Comparison of ENCODE assay signal across 23 cellular contexts in the genomic region with DNA sequence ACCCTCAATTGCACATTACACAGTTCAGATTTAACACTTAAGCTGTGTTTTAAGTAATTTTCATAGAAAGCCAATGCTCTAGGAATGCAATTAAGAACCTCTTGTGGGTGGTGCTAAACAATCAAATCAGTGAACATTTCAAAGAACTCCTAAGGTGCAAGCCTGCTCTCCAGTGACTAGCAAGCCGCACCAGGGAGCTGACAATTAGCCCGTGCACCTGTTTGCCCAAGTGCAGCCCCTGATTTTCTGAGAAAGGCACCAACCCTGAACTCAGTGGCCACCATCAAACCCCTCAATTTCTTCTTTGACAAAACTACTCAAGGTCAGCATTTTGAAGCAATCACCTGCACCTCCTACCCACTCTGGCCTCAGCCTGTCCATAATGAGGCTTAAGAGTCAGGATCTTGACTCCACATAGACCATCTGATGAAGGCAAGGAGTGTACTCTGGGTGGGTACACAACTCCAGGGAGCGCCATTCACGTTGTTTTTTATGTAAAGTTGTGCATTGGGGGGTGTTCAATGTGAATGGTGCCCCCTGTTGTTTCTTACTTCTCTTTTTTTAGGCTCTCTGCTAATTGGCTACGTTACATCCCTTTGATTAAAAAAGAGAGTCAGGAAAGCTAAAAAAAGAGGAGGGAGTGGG.
"Had no signal": no experiment of that assay in that cellular context is flagged by ENCODE, and none has a peak within 500 bp of the region (broad histone marks: within the 10 kb centered on the region; RNA-seq: fewer than 3 reads in every experiment).

No MANE protein-coding gene starts in this region.

- DNase-seq: activated CD4-positive, alpha-beta T cell treated with anti-CD3 and anti-CD28 coated beads for 4 hours; activated CD4-positive, alpha-beta T cell treated with anti-CD3 and anti-CD28 coated beads, Interleukin-2, amount 50 U/mL, for 4 hours; activated effector memory CD4-positive, alpha-beta T cell treated with Interleukin-2 at 50 U/mL for 16 hours; activated naive CD4-positive, alpha-beta T cell treated with Interleukin-2 at 50 U/mL for 16 hours; anterior cingulate cortex; cerebellar nuclear complex; colonic mucosa; effector CD8-positive, alpha-beta T cell; esophagus squamous epithelium; foreskin melanocyte; heart right ventricle; kidney; left colon; naive B cell; occipital lobe; right cardiac atrium; stimulated activated CD4-positive, alpha-beta T cell treated with anti-CD3 and anti-CD28 coated beads, Interleukin-2, amount 100 ng/mL, for 48 hours; trophoblast cell had no signal

- H3K36me3 Mint-ChIP-seq: activated naive CD8-positive, alpha-beta T cell; mesothelial cell of epicardium; naive B cell had no signal

- H3K4me3 Mint-ChIP-seq: activated naive CD8-positive, alpha-beta T cell; mesothelial cell of epicardium; naive B cell; stimulated activated naive CD8-positive, alpha-beta T cell treated with anti-CD3 and anti-CD28 coated beads, Interleukin-15, Interleukin-2, amounts not matched to agents 100 ng/mL and 50 ng/mL, for 24 hours had no signal

- H3K27me3 Mint-ChIP-seq: naive B cell; stimulated activated naive CD8-positive, alpha-beta T cell treated with anti-CD3 and anti-CD28 coated beads, Interleukin-15, Interleukin-2, amounts not matched to agents 100 ng/mL and 50 ng/mL, for 24 hours had no signal

- H3K27ac ChIP-seq: colonic mucosa, epithelial cell of prostate, esophagus squamous epithelium, heart right ventricle, thoracic aorta had no signal

- H3K9me3 Mint-ChIP-seq: mesothelial cell of epicardium; stimulated activated naive CD8-positive, alpha-beta T cell treated with anti-CD3 and anti-CD28 coated beads, Interleukin-15, Interleukin-2, amounts not matched to agents 100 ng/mL and 50 ng/mL, for 24 hours had no signal

- H3K4me3 ChIP-seq: colonic mucosa, esophagus squamous epithelium, heart right ventricle, thoracic aorta had no signal

- H3K27me3 ChIP-seq: colonic mucosa, esophagus squamous epithelium had no signal

- H3K4me1 Mint-ChIP-seq: naive B cell had no signal

- H3K4me1 ChIP-seq: colonic mucosa, esophagus squamous epithelium, heart right ventricle had no signal

- H3K9me3 ChIP-seq: colonic mucosa, esophagus squamous epithelium, heart right ventricle, thoracic aorta had no signal

- H3K36me3 ChIP-seq: colonic mucosa, esophagus squamous epithelium, heart right ventricle, thoracic aorta had no signal

- H3K27ac Mint-ChIP-seq: activated naive CD8-positive, alpha-beta T cell; mesothelial cell of epicardium; naive B cell; stimulated activated naive CD8-positive, alpha-beta T cell treated with anti-CD3 and anti-CD28 coated beads, Interleukin-15, Interleukin-2, amounts not matched to agents 100 ng/mL and 50 ng/mL, for 24 hours had no signal
